In genomic region chr4:785332-786073, GRCh38 we compare ENCODE assay signal across 9 cellular contexts. TPM values are rescaled to one million over a fixed set of nuclear protein-coding genes. Genes with fewer than 3 reads are reported as not detected.
DNase-seq lines count a peak whose midpoint lies in the region; ATAC-seq and TF ChIP-seq lines count a peak whose summit lies in the region.
"Had no signal": no experiment of that assay in that cellular context is flagged by ENCODE, and none has a peak within 500 bp of the region (broad histone marks: within the 10 kb centered on the region; RNA-seq: fewer than 3 reads in every experiment).

No MANE protein-coding gene starts in this region.

- H3K9me3 ChIP-seq in endodermal cell (ENCODE audit: control insufficient read depth, low read length) (no peaks in the 10 kb centered on the region), tibial nerve (no peaks in the 10 kb centered on the region)

- CTCF ChIA-PET in activated CD8-positive, alpha-beta T cell treated with anti-CD3 and anti-CD28 coated beads, Interleukin-2, amount 10 ng/mL, durations not matched to agents 7 days and 5 days (lab: Charles Lee): no interaction called here
- CTCF ChIA-PET in activated CD8-positive, alpha-beta T cell treated with anti-CD3 and anti-CD28 coated beads for 36 hours (lab: Charles Lee): interaction anchor here (1.6 kb wide), 1 partner anchor 12 kb away, joined by 3 read pairs; no protein-coding TSS in a partner anchor

- H3K9me3 Mint-ChIP-seq in activated CD8-positive, alpha-beta T cell treated with anti-CD3 and anti-CD28 coated beads, Interleukin-2, amount 10 ng/mL, durations not matched to agents 7 days and 5 days (ENCODE audit: insufficient read depth): no peaks in the 10 kb centered on the region
- no peaks in the 10 kb centered on the region for H3K9me3 Mint-ChIP-seq in activated CD8-positive, alpha-beta T cell treated with anti-CD3 and anti-CD28 coated beads for 36 hours
- H3K9me3 Mint-ChIP-seq in endodermal cell: no peaks in the 10 kb centered on the region
- H3K9me3 Mint-ChIP-seq in naive B cell: no peaks in the 10 kb centered on the region

- H3K4me3 ChIP-seq in endodermal cell (ENCODE audit: low read length): no peak overlapping the region
- peak overlapping the region; percentile 19 to 54 (median 30) for H3K4me3 ChIP-seq in tibial nerve

- H3K27ac ChIP-seq in endodermal cell (ENCODE audit: low read depth, low read length): no peak overlapping the region
- H3K27ac ChIP-seq in tibial nerve: peak overlapping the region in 1 of 4 donors; percentile 75

- TF ChIP-seq POLR2A in tibial nerve (IDR thresholded peaks at IDR 0.05): no peak

- ATAC-seq in activated CD8-positive, alpha-beta T cell treated with anti-CD3 and anti-CD28 coated beads, Interleukin-2, amount 10 ng/mL, durations not matched to agents 7 days and 5 days: no peak
- no peak for ATAC-seq in activated CD8-positive, alpha-beta T cell treated with anti-CD3 and anti-CD28 coated beads for 36 hours
- ATAC-seq in naive B cell (ENCODE audit: low read depth in 2 of 2): no peak
- ATAC-seq in HG03432 (IDR thresholded peaks at IDR 0.05; ENCODE audit: unreplicated experiment): no peak

- TF ChIP-seq CTCF in activated CD8-positive, alpha-beta T cell treated with anti-CD3 and anti-CD28 coated beads for 36 hours (IDR thresholded peaks at IDR 0.05): no peak
- no peak for TF ChIP-seq CTCF in endodermal cell (conservative IDR thresholded peaks at IDR 0.05)
- no peak for TF ChIP-seq CTCF in tibial nerve (IDR thresholded peaks at IDR 0.05)

- no peak for DNase-seq in activated CD8-positive, alpha-beta T cell treated with anti-CD3 and anti-CD28 coated beads, Interleukin-2, amount 10 ng/mL, durations not matched to agents 7 days and 5 days
- no peak for DNase-seq in activated CD8-positive, alpha-beta T cell treated with anti-CD3 and anti-CD28 coated beads for 36 hours
- DNase-seq in endodermal cell: peak; percentile 69
- DNase-seq in naive B cell: no peak
- DNase-seq in tibial nerve (ENCODE audit: low spot score in 2 of 2): peak in 1 of 2 donors; percentile 11
- DNase-seq in GM19238 (ENCODE audit: insufficient read length, low spot score): no peak
- no peak for DNase-seq in NAMALWA (ENCODE audit: low spot score)
- DNase-seq: occipital lobe had no signal

- H3K27me3 ChIP-seq in endodermal cell (ENCODE audit: control insufficient read depth, insufficient read depth, low read length, poor library complexity, severe bottlenecking) (peaks cover 52% of the 10 kb centered on the region), tibial nerve (peaks cover 0 to 56% of the 10 kb centered on the region in 2 donors)

- H3K4me1 ChIP-seq in endodermal cell (ENCODE audit: control insufficient read depth, insufficient read depth, low read length): no peaks in the 10 kb centered on the region
- H3K4me1 ChIP-seq in tibial nerve: peaks cover 0 to 46% (median 31%) of the 10 kb centered on the region in 4 donors

- H3K36me3 Mint-ChIP-seq in activated CD8-positive, alpha-beta T cell treated with anti-CD3 and anti-CD28 coated beads, Interleukin-2, amount 10 ng/mL, durations not matched to agents 7 days and 5 days (ENCODE audit: low read depth): peaks cover 8% of the 10 kb centered on the region
- H3K36me3 Mint-ChIP-seq in activated CD8-positive, alpha-beta T cell treated with anti-CD3 and anti-CD28 coated beads for 36 hours (ENCODE audit: low read depth): peaks cover 2% of the 10 kb centered on the region
- H3K36me3 Mint-ChIP-seq in endodermal cell (ENCODE audit: low read depth) (peaks cover 3% of the 10 kb centered on the region), naive B cell (peaks cover 0 to 8% of the 10 kb centered on the region in 2 donors)

- peaks cover 3% of the 10 kb centered on the region for H3K36me3 ChIP-seq in endodermal cell (ENCODE audit: control insufficient read depth, insufficient read depth, low read length)
- peaks cover 0 to under 1% (median 0%) of the 10 kb centered on the region in 3 donors for H3K36me3 ChIP-seq in tibial nerve

- no peak for TF ChIP-seq EP300 in tibial nerve (IDR thresholded peaks at IDR 0.05)

- peaks cover 37% of the 10 kb centered on the region for H3K4me1 Mint-ChIP-seq in activated CD8-positive, alpha-beta T cell treated with anti-CD3 and anti-CD28 coated beads, Interleukin-2, amount 10 ng/mL, durations not matched to agents 7 days and 5 days (ENCODE audit: low read depth)
- H3K4me1 Mint-ChIP-seq in activated CD8-positive, alpha-beta T cell treated with anti-CD3 and anti-CD28 coated beads for 36 hours (ENCODE audit: low read depth): peaks cover 17% of the 10 kb centered on the region
- H3K4me1 Mint-ChIP-seq in endodermal cell (peaks cover 15% of the 10 kb centered on the region), naive B cell (peaks cover 22 to 37% (median 22%) of the 10 kb centered on the region in 3 donors)

- peak overlapping the region; percentile 13 for H3K4me3 Mint-ChIP-seq in activated CD8-positive, alpha-beta T cell treated with anti-CD3 and anti-CD28 coated beads, Interleukin-2, amount 10 ng/mL, durations not matched to agents 7 days and 5 days
- no peak overlapping the region for H3K4me3 Mint-ChIP-seq in activated CD8-positive, alpha-beta T cell treated with anti-CD3 and anti-CD28 coated beads for 36 hours
- H3K4me3 Mint-ChIP-seq in endodermal cell (peak overlapping the region; percentile 24), naive B cell (peak overlapping the region in 7 of 8 donors; percentile 48 to 82 (median 73))

- intact Hi-C loops in activated CD8-positive, alpha-beta T cell treated with anti-CD3 and anti-CD28 coated beads for 36 hours (cut with micrococcal nuclease): no loop called here

- H3K27me3 Mint-ChIP-seq in activated CD8-positive, alpha-beta T cell treated with anti-CD3 and anti-CD28 coated beads, Interleukin-2, amount 10 ng/mL, durations not matched to agents 7 days and 5 days (ENCODE audit: low read depth): peaks cover 18% of the 10 kb centered on the region
- peaks cover 22% of the 10 kb centered on the region for H3K27me3 Mint-ChIP-seq in activated CD8-positive, alpha-beta T cell treated with anti-CD3 and anti-CD28 coated beads for 36 hours
- peaks cover 56% of the 10 kb centered on the region for H3K27me3 Mint-ChIP-seq in endodermal cell (ENCODE audit: insufficient read depth)
- H3K27me3 Mint-ChIP-seq in naive B cell: peaks cover 6 to 59% (median 36%) of the 10 kb centered on the region in 3 donors

- POLR2A ChIA-PET in activated CD8-positive, alpha-beta T cell treated with anti-CD3 and anti-CD28 coated beads, Interleukin-2, amount 10 ng/mL, durations not matched to agents 7 days and 5 days (lab: Charles Lee): interaction anchor here (1.5 kb wide), 1 partner anchor 8 kb away, joined by 3 read pairs; no protein-coding TSS in a partner anchor
- POLR2A ChIA-PET in activated CD8-positive, alpha-beta T cell treated with anti-CD3 and anti-CD28 coated beads for 36 hours (lab: Charles Lee): interaction anchor here (1.4 kb wide), 1 partner anchor 12 kb away, joined by 5 read pairs; no protein-coding TSS in a partner anchor

- WGBS in endodermal cell (ENCODE audit: insufficient coverage in 1 of 2, insufficient read length in 1 of 2), 2 experiments: 15 to 26% methylated on average over 30 to 57 of the region's 57 CpGs
- 17 to 21% methylated on average over 37 to 49 of the region's 57 CpGs for WGBS in tibial nerve, 2 donors

- H3K9ac ChIP-seq in endodermal cell (ENCODE audit: extremely low read depth, low read length, poor library complexity, severe bottlenecking): no peak overlapping the region

- no peak overlapping the region for H3K27ac Mint-ChIP-seq in activated CD8-positive, alpha-beta T cell treated with anti-CD3 and anti-CD28 coated beads, Interleukin-2, amount 10 ng/mL, durations not matched to agents 7 days and 5 days
- no peak overlapping the region for H3K27ac Mint-ChIP-seq in activated CD8-positive, alpha-beta T cell treated with anti-CD3 and anti-CD28 coated beads for 36 hours
- no peak overlapping the region for H3K27ac Mint-ChIP-seq in endodermal cell
- no peak overlapping the region for H3K27ac Mint-ChIP-seq in naive B cell

RNA-seq across cellular contexts. Expression of gene CPLX1, which starts 40.4 kb away (rescaled TPM):
- under 1 TPM; 0.39 to 0.53 TPM for total RNA-seq in activated CD8-positive, alpha-beta T cell treated with anti-CD3 and anti-CD28 coated beads, Interleukin-2, amount 10 ng/mL, durations not matched to agents 7 days and 5 days
- total RNA-seq in activated CD8-positive, alpha-beta T cell treated with anti-CD3 and anti-CD28 coated beads for 36 hours: not detected
- total RNA-seq in endodermal cell (1 to 10 TPM; 1.0 to 1.9 TPM), tibial nerve (1 to 10 TPM in 3 of 4 donors, not detected in 1; 1.8 to 2.4 (median 2.4) TPM)
- polyA plus RNA-seq in endodermal cell (2013, experiment 1 of 2): 0.36 TPM
- polyA plus RNA-seq in endodermal cell (2013, experiment 2 of 2): 1.0 TPM
- polyA plus RNA-seq in naive B cell (ENCODE audit: low read depth in 6 of 6): not detected
